In genomic region chr10:114389429-114389828, GRCh38 we compare ENCODE assay signal across 14 cellular contexts. TPM values are rescaled to one million over a fixed set of nuclear protein-coding genes. Genes with fewer than 3 reads are reported as not detected.
DNase-seq lines count a peak whose midpoint lies in the region; ATAC-seq, FAIRE-seq and TF ChIP-seq lines count a peak whose summit lies in the region.
"Had no signal": no experiment of that assay in that cellular context is flagged by ENCODE, and none has a peak within 500 bp of the region (broad histone marks: within the 10 kb centered on the region; RNA-seq: fewer than 3 reads in every experiment).

No MANE protein-coding gene starts in this region.

- intact Hi-C loops in breast epithelium (cut with DNase I; ENCODE audit: low total_unique reads), result no loop called here

- TF ChIP-seq POLR2A in breast epithelium (IDR thresholded peaks at IDR 0.05), result no peak

- no peak for FAIRE-seq in HTR-8/SVneo (lab: Jason Lieb, UNC)

- no peaks in the 10 kb centered on the region for H3K27me3 ChIP-seq in breast epithelium

- DNase-seq in A172 (ENCODE audit: low spot score) (peak; percentile 93), HTR-8/SVneo (ENCODE audit: insufficient read length, low spot score) (peak; percentile 50), breast epithelium (ENCODE audit: low spot score in 2 of 2) (peak in 1 of 2 donors; percentile 50), left lobe of liver (ENCODE audit: low spot score) (no peak), NCI-H526 (lab: John Stamatoyannopoulos, UW) (no peak), NCI-H345 treated with DMSO at 0.1 percent for 48 hours (lab: John Stamatoyannopoulos, UW; ENCODE audit: unreplicated experiment) (no peak)
- DNase-seq: GM23248; Kasumi-1; left ventricle myocardium inferior; NCI-H2107; stimulated activated CD4-positive, alpha-beta T cell treated with anti-CD3 and anti-CD28 coated beads, Interleukin-2, amount 100 ng/mL, for 48 hours had no signal

- ATAC-seq in left lobe of liver (peak; percentile 41), HG02610 (IDR thresholded peaks at IDR 0.05; ENCODE audit: unreplicated experiment) (no peak), GM21786 (IDR thresholded peaks at IDR 0.05; ENCODE audit: unreplicated experiment) (no peak)

- peak overlapping the region; percentile 19 to 40 for H3K27ac ChIP-seq in breast epithelium
- H3K27ac ChIP-seq: GM23248, left ventricle myocardium inferior, neutrophil had no signal

- no peak overlapping the region for H3K4me3 ChIP-seq in breast epithelium
- H3K4me3 ChIP-seq: GM23248, left ventricle myocardium inferior had no signal

- peaks cover 0 to 6% of the 10 kb centered on the region in 2 donors for H3K4me1 ChIP-seq in breast epithelium

- H3K9me3 ChIP-seq in breast epithelium, result no peaks in the 10 kb centered on the region
- H3K9me3 ChIP-seq: left ventricle myocardium inferior, neutrophil had no signal

- no peak for TF ChIP-seq CTCF in breast epithelium (IDR thresholded peaks at IDR 0.05)

- H3K36me3 ChIP-seq in breast epithelium, result no peaks in the 10 kb centered on the region
- H3K36me3 ChIP-seq: left ventricle myocardium inferior, neutrophil had no signal

RNA-seq across cellular contexts. Expression of gene AFAP1L2, which starts 14.9 kb away (rescaled TPM):
- total RNA-seq in A172 (2014; rRNA removed; shearing (Covaris generic)), result 0.50 and 1.4 TPM in 2 replicates
- total RNA-seq in breast epithelium (10 to 100 TPM in 2 of 3 donors, 1 to 10 TPM in 1; 4.2 to 43.9 (median 20.0) TPM), left lobe of liver (1.3 TPM)
- total RNA-seq: GM23248 had no signal

Comparison
In these comparisons a context has a peak if more than half of its experiments do, and no peak if none do; other contexts are left out.
1. DNase-seq: peak in A172 (single experiment) and HTR-8/SVneo (single experiment); none in left lobe of liver (single experiment), NCI-H526 (0 of 2) and NCI-H345 treated with DMSO at 0.1 percent for 48 hours (single experiment).